ENCODE assay signal across 1 cellular context in the genomic region with DNA sequence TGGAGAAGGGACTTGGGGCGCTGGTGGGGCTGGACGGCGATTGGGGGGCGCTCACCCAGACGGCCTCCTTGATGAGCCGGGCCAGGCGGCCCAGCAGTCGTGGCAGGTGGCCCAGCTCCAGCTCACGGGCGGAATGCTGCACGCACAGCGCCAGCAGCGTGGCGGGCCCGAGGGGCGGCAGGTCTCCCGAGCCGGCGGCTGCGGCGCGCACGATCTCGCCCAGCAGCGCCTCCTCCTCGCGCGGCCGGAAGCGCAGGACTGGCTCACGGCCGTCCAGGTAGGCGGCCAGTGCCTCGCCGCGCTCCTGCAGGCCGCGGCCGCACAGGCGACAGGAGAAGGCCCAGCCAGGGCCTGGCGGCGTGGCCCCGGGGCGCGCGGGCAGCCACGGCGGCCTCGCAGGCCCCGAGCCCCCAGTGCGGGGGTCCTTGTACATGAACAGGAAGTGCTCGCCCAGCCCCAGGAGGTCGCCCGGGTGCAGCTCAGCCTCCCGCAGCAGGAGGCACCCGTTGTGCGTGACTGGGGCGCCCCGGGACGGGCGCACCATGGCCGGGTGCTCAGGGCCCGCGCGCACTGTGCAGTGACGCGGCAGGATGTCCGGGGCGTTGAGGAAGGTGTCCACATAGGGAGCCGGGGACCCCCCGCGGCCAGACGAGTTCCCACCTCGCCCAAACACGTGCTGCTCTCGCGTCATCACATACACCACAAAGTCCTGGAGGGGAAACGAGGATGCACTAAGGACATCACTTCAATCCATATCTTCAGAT.
TF ChIP-seq lines count a peak whose summit lies in the region.

No MANE protein-coding gene starts in this region.

TF ChIP-seq in GM12891, 5 proteins besides CTCF, POLR2A, EP300 and RAD21:
- TF ChIP-seq POU2F2 (IDR thresholded peaks at IDR 0.05; ENCODE audit: low read depth, low read length) (no peak), TAF1 (IDR thresholded peaks at IDR 0.05; ENCODE audit: low read depth, low read length) (no peak), SPI1 (IDR thresholded peaks at IDR 0.05; ENCODE audit: low read depth, low read length) (no peak), PAX5 (IDR thresholded peaks at IDR 0.05; ENCODE audit: insufficient read depth, low read length, severe bottlenecking) (no peak), POLR2AphosphoS5 (IDR thresholded peaks at IDR 0.05; ENCODE audit: low read depth, low read length) (no peak)
TF ChIP-seq in GM12891: peak in this region for 0.
